In the genomic region with DNA sequence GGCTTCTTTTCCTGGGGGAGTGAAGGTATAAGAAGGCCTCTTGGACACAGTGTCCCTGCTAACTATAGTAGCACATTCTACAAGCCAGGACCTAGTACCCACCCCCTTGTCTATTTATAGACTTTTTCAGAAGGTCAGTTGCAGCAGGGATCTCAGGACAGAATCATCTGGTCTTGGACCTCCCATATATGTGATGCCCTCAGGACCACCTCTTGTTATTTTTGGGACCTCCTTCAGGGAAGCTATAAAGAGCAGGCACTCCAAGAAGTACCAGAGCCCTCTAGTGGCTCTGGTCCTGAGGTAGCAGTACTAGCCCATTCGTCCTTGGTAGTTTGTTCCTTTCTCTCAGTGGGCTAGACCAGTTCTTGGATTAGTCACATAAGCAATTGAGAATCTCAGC, we compare ENCODE assay signal across 1 cellular context.
TF ChIP-seq lines count a peak whose summit lies in the region.

No MANE protein-coding gene starts in this region.

TF ChIP-seq in endothelial cell of umbilical vein, 7 proteins besides CTCF, POLR2A, EP300 and RAD21:
- no peak for TF ChIP-seq JUN (IDR thresholded peaks at IDR 0.05; ENCODE audit: borderline replicate concordance, insufficient read depth, insufficient read length, low read depth)
- TF ChIP-seq FOS (IDR thresholded peaks at IDR 0.05; ENCODE audit: borderline replicate concordance, insufficient read depth, low read length) = no peak
- TF ChIP-seq MYC (IDR thresholded peaks at IDR 0.05; ENCODE audit: low read depth, low read length) = no peak
- TF ChIP-seq EZH2 (IDR thresholded peaks at IDR 0.05; ENCODE audit: borderline replicate concordance, low read depth, low read length, severe bottlenecking) = no peak
- no peak for TF ChIP-seq GATA2 (IDR thresholded peaks at IDR 0.05; ENCODE audit: insufficient read depth, insufficient read length, low read depth, low read length)
- no peak for TF ChIP-seq MAX (IDR thresholded peaks at IDR 0.05; ENCODE audit: insufficient read depth, insufficient read length)
